In the genomic region with DNA sequence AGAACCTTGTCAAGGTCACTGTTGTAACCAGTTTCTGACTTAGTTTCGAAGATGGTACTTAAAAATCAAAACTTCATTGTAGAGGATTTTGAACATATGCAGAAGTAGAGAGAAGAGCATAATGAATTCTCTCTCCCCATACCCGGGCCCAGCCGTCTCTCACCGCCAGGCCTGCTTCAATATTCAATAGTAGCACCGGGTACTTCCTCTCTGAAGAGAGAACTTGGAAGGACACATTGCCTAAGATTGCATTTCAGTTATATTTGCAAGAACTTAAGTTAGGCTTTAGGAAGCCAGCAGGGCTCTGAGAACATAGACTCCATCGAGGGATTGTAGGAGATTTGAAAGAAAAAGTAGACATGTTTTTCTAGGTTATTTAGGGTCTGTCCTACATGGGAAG, we compare ENCODE assay signal across 19 cellular contexts. TPM values are rescaled to one million over a fixed set of nuclear protein-coding genes. Genes with fewer than 3 reads are reported as not detected.
DNase-seq lines count a peak whose midpoint lies in the region; ATAC-seq, FAIRE-seq and TF ChIP-seq lines count a peak whose summit lies in the region.
"Had no signal": no experiment of that assay in that cellular context is flagged by ENCODE, and none has a peak within 500 bp of the region (broad histone marks: within the 10 kb centered on the region; RNA-seq: fewer than 3 reads in every experiment).

No MANE protein-coding gene starts in this region.

- in situ Hi-C loops in HepG2 (cut with HindIII; ENCODE audit: extremely low pct_ligation_motif_present, low pct_unique_long_range_greater_than_20kb): no loop called here

- no peaks in the 10 kb centered on the region; the same call in 1 of the 2 replicates for H4K20me1 ChIP-seq in HepG2 (ENCODE audit: insufficient read depth, low read length)

- WGBS in right cardiac atrium: 83% methylated on average over 6 of the region's 6 CpGs
- 85% methylated on average over 6 of the region's 6 CpGs for WGBS in HepG2 (ENCODE audit: low lambda C conversion rate)

- no peak overlapping the region for H3K9ac ChIP-seq in HepG2 (ENCODE audit: insufficient read depth, low read depth, low read length)

- peaks cover 0 to 17% of the 10 kb centered on the region in 2 experiments; a peak in 4 of 5 replicates for H3K36me3 ChIP-seq in HepG2 (replicated peaks in 1 of 2; ENCODE audit: control insufficient read depth in 1 of 2, insufficient read depth in 2 of 2, low read length in 2 of 2)
- H3K36me3 ChIP-seq: MG63, Peyer's patch had no signal

- TF ChIP-seq EP300 in HepG2 (IDR thresholded peaks at IDR 0.05; ENCODE audit: low read depth in 2 of 2, low read length in 2 of 2) (no peak), HepG2 (CRISPR knock-in tag; IDR thresholded peaks at IDR 0.05; ENCODE audit: borderline replicate concordance) (no peak)

- no peak for FAIRE-seq in HepG2 (lab: Jason Lieb, UNC)
- FAIRE-seq: H54 had no signal

- POLR2A ChIA-PET in HepG2 (lab: Yijun Ruan, JAX): no interaction called here

- no peak overlapping the region for H3K4me3 ChIP-seq in right cardiac atrium (ENCODE audit: low read length)
- H3K4me3 ChIP-seq in HepG2 (replicated peaks in 1 of 3; ENCODE audit: insufficient read depth in 1 of 3, low read depth in 2 of 3, low read length in 3 of 3): no peak overlapping the region
- H3K4me3 ChIP-seq: MG63, Peyer's patch had no signal

- peak overlapping the region; percentile 60 for H3K27ac ChIP-seq in right cardiac atrium (ENCODE audit: low read length)
- peak overlapping the region; percentile 5 for H3K27ac ChIP-seq in HepG2 (ENCODE audit: extremely low read length, insufficient read depth, low read length)
- H3K27ac ChIP-seq: Peyer's patch had no signal

- no peak for ATAC-seq in right cardiac atrium
- no peak for ATAC-seq in HepG2

- H3K4me1 ChIP-seq in right cardiac atrium (ENCODE audit: control insufficient read depth, insufficient read depth, low read length): peaks cover 9% of the 10 kb centered on the region
- peaks cover 93% of the 10 kb centered on the region for H3K4me1 ChIP-seq in HepG2 (ENCODE audit: insufficient read depth, low read length)
- H3K4me1 ChIP-seq: Peyer's patch had no signal

- TF ChIP-seq POLR2A in HepG2 (IDR thresholded peaks at IDR 0.05; ENCODE audit: insufficient read depth in 1 of 2, low read depth in 2 of 2, low read length in 2 of 2): no peak

- H3K27me3 ChIP-seq in right cardiac atrium (ENCODE audit: control insufficient read depth, insufficient read depth) (no peaks in the 10 kb centered on the region), HepG2 (ENCODE audit: control insufficient read depth in 1 of 2, insufficient read depth in 2 of 2, low read length in 2 of 2) (no peaks in the 10 kb centered on the region)
- H3K27me3 ChIP-seq: MG63, Peyer's patch had no signal

- no peak overlapping the region for H2AFZ ChIP-seq in HepG2 (ENCODE audit: low read length)

- no peaks in the 10 kb centered on the region for H3K9me3 ChIP-seq in right cardiac atrium (ENCODE audit: control insufficient read depth, low read length)
- H3K9me3 ChIP-seq in HepG2 (ENCODE audit: low read length): no peaks in the 10 kb centered on the region
- H3K9me3 ChIP-seq: Caco-2, MG63, Peyer's patch had no signal

- no peak overlapping the region for H3K4me2 ChIP-seq in HepG2 (ENCODE audit: low read depth, low read length)

- CTCF ChIA-PET in HepG2 (lab: Yijun Ruan, JAX; ENCODE audit: low intra/inter-chr PET ratio, low total read pairs): no interaction called here

- intact Hi-C loops in right cardiac atrium (cut with DNase I): no loop called here
- intact Hi-C loops in cardiac septum (cut with DNase I): no loop called here
- intact Hi-C loops in HepG2 (cut with micrococcal nuclease; ENCODE audit: unreplicated experiment): no loop called here

- H3K79me2 ChIP-seq in HepG2 (ENCODE audit: insufficient read depth, low read length): peaks cover 95% of the 10 kb centered on the region

- no peak for TF ChIP-seq RAD21 in HepG2 (CRISPR knock-in tag; IDR thresholded peaks at IDR 0.05)

- no peak for TF ChIP-seq CTCF in HepG2 (CRISPR knock-in tag; IDR thresholded peaks at IDR 0.05)

- no TSS peak for BruUV-seq in HepG2 (replicated peaks; lab: Mats Ljungman, UMichigan)

- no peak for DNase-seq in right cardiac atrium
- DNase-seq in cardiac septum (ENCODE audit: low spot score): no peak
- DNase-seq in NOMO-1 (lab: John Stamatoyannopoulos, UW; ENCODE audit: unreplicated experiment in 2 of 2): peak; percentile 83 to 94
- DNase-seq in HepG2 (ENCODE audit: low spot score): no peak
- DNase-seq in NCI-H1417 (lab: John Stamatoyannopoulos, UW): no peak
- no peak for DNase-seq in GOT3 (lab: John Stamatoyannopoulos, UW)
- no peak for DNase-seq in NCI-H2029 treated with DMSO at 0.1 percent for 48 hours (lab: John Stamatoyannopoulos, UW)
- DNase-seq: Caco-2; CD4-positive, CD25-positive, alpha-beta regulatory T cell; DMS153; EL; HFFc6; MG63; NCI-H1436 treated with DMSO at 0.1 percent for 48 hours; NCI-H2081; NCI-H748 treated with DMSO at 0.1 percent for 48 hours; Peyer's patch; SHP77 treated with DMSO at 0.1 percent for 48 hours had no signal

TF ChIP-seq in HepG2, 621 proteins besides CTCF, POLR2A, EP300 and RAD21:
- TF ChIP-seq, protein P1, sequence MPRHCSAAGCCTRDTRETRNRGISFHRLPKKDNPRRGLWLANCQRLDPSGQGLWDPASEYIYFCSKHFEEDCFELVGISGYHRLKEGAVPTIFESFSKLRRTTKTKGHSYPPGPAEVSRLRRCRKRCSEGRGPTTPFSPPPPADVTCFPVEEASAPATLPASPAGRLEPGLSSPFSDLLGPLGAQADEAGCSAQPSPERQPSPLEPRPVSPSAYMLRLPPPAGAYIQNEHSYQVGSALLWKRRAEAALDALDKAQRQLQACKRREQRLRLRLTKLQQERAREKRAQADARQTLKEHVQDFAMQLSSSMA (CRISPR knock-in tag; IDR thresholded peaks at IDR 0.05): no peak
- TF ChIP-seq AGO2 (optimal IDR thresholded peaks at IDR 0.05; ENCODE audit: low read depth, low read length): no peak
- TF ChIP-seq, protein P2, sequence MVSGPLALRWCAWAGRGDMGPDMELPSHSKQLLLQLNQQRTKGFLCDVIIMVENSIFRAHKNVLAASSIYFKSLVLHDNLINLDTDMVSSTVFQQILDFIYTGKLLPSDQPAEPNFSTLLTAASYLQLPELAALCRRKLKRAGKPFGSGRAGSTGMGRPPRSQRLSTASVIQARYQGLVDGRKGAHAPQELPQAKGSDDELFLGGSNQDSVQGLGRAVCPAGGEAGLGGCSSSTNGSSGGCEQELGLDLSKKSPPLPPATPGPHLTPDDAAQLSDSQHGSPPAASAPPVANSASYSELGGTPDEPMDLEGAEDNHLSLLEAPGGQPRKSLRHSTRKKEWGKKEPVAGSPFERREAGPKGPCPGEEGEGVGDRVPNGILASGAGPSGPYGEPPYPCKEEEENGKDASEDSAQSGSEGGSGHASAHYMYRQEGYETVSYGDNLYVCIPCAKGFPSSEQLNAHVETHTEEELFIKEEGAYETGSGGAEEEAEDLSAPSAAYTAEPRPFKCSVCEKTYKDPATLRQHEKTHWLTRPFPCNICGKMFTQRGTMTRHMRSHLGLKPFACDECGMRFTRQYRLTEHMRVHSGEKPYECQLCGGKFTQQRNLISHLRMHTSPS (CRISPR knock-in tag; IDR thresholded peaks at IDR 0.05; ENCODE audit: low read depth): no peak
- TF ChIP-seq, protein P3, sequence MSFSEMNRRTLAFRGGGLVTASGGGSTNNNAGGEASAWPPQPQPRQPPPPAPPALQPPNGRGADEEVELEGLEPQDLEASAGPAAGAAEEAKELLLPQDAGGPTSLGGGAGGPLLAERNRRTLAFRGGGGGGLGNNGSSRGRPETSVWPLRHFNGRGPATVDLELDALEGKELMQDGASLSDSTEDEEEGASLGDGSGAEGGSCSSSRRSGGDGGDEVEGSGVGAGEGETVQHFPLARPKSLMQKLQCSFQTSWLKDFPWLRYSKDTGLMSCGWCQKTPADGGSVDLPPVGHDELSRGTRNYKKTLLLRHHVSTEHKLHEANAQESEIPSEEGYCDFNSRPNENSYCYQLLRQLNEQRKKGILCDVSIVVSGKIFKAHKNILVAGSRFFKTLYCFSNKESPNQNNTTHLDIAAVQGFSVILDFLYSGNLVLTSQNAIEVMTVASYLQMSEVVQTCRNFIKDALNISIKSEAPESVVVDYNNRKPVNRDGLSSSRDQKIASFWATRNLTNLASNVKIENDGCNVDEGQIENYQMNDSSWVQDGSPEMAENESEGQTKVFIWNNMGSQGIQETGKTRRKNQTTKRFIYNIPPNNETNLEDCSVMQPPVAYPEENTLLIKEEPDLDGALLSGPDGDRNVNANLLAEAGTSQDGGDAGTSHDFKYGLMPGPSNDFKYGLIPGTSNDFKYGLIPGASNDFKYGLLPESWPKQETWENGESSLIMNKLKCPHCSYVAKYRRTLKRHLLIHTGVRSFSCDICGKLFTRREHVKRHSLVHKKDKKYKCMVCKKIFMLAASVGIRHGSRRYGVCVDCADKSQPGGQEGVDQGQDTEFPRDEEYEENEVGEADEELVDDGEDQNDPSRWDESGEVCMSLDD (CRISPR knock-in tag; IDR thresholded peaks at IDR 0.05; ENCODE audit: borderline replicate concordance): no peak
- TF ChIP-seq YEATS4 (CRISPR knock-in tag; IDR thresholded peaks at IDR 0.05; ENCODE audit: borderline replicate concordance): no peak

RNA-seq across cellular contexts. Expression of a gene that starts 19.1 kb away (rescaled TPM):
- total RNA-seq in right cardiac atrium (10 to 100 TPM; 36.4 to 38.5 (median 37.1) TPM), cardiac septum (28.3 TPM), HepG2 (2016; rRNA removed; fragmentation: Illumina TruSeq; extraction: Trizol) (8.1 and 9.5 TPM in 2 replicates)
- polyA plus RNA-seq in right cardiac atrium (13.1 TPM), HepG2 (2011; rRNA removed) (11.7 and 12.1 TPM in 2 replicates)
- 2.7 and 3.2 TPM in 2 replicates for total RNA-seq in HepG2 (2016; cell fraction: cytosol; rRNA removed; fragmentation: Illumina TruSeq; extraction: Trizol; ENCODE audit: low read depth)
- 6.1 and 10.1 TPM in 2 replicates for total RNA-seq in HepG2 (2016; cell fraction: insoluble cytoplasmic fraction; rRNA removed; fragmentation: Illumina TruSeq; extraction: Trizol)
- 6.2 and 7.5 TPM in 2 replicates for total RNA-seq in HepG2 (2016; cell fraction: membrane; rRNA removed; fragmentation: Illumina TruSeq; extraction: Trizol)
- total RNA-seq in HepG2 (2016; cell fraction: nucleus; rRNA removed; fragmentation: Illumina TruSeq; extraction: Trizol): 14.1 and 16.3 TPM in 2 replicates
- 7.9 and 8.0 TPM in 2 replicates for polyA plus RNA-seq in HepG2 (2011; cell fraction: cytosol; rRNA removed)
- 16.6 and 18.4 TPM in 2 replicates for polyA plus RNA-seq in HepG2 (2011; cell fraction: nucleus; rRNA removed)
- 10.0 and 10.9 TPM in 2 replicates for polyA plus RNA-seq in HepG2 (2012)
- 0.40 and 0.69 TPM in 2 replicates for polyA plus RNA-seq in HepG2 (2016; cell fraction: cytosol; fragmentation: Illumina TruSeq; extraction: Trizol; ENCODE audit: low read depth)
- polyA plus RNA-seq in HepG2 (2016; cell fraction: insoluble cytoplasmic fraction; fragmentation: Illumina TruSeq; extraction: Trizol; ENCODE audit: low read depth): 4.0 and 4.3 TPM in 2 replicates
- 0.68 and 0.84 TPM in 2 replicates for polyA plus RNA-seq in HepG2 (2016; cell fraction: membrane; fragmentation: Illumina TruSeq; extraction: Trizol; ENCODE audit: low read depth)
- 19.4 and 20.9 TPM in 2 replicates for polyA plus RNA-seq in HepG2 (2016; cell fraction: nucleus; fragmentation: Illumina TruSeq; extraction: Trizol; ENCODE audit: insufficient read depth, low read depth)
- 19.1 and 27.7 TPM in 2 replicates for polyA minus RNA-seq in HepG2 (2011; rRNA and poly(A)+ RNA removed; ENCODE audit: low replicate concordance)
- 24.0 and 26.3 TPM in 2 replicates for polyA minus RNA-seq in HepG2 (2011; cell fraction: cytosol; rRNA and poly(A)+ RNA removed)
- 19.1 and 20.0 TPM in 2 replicates for polyA minus RNA-seq in HepG2 (2011; cell fraction: nucleus; rRNA and poly(A)+ RNA removed)

Comparison
In these comparisons a context has a peak if more than half of its experiments do, and no peak if none do; other contexts are left out.
1. DNase-seq: peak in NOMO-1 (2 of 2); none in right cardiac atrium (0 of 3), cardiac septum (single experiment), HepG2 (single experiment), NCI-H1417 (0 of 3), GOT3 (single experiment) and NCI-H2029 treated with DMSO at 0.1 percent for 48 hours (single experiment).